In genomic region chr3:189727898-189728297, GRCh38 we compare ENCODE assay signal across 29 cellular contexts.
DNase-seq lines count a peak whose midpoint lies in the region; ATAC-seq and TF ChIP-seq lines count a peak whose summit lies in the region.
"Had no signal": no experiment of that assay in that cellular context is flagged by ENCODE, and none has a peak within 500 bp of the region (broad histone marks: within the 10 kb centered on the region; RNA-seq: fewer than 3 reads in every experiment).

No MANE protein-coding gene starts in this region.

- POLR2A ChIA-PET in IMR-90 (lab: Charles Lee; ENCODE audit: unreplicated experiment): no interaction called here
- POLR2A ChIA-PET in PC-9 (lab: Charles Lee; ENCODE audit: unreplicated experiment): interaction anchor here (0.6 kb wide), 1 partner anchor 57 kb away, joined by 3 read pairs; no protein-coding TSS in a partner anchor

- no peaks in the 10 kb centered on the region for H3K36me3 ChIP-seq in IMR-90 (ENCODE audit: control insufficient read depth, insufficient read depth, low read length)
- no peaks in the 10 kb centered on the region for H3K36me3 ChIP-seq in PC-9 (ENCODE audit: low read depth)
- H3K36me3 ChIP-seq: gastroesophageal sphincter, neutrophil, thoracic aorta, vagina had no signal

- BruUV-seq in IMR-90 (replicated peaks; lab: Mats Ljungman, UMichigan) (no TSS peak), PC-9 (replicated peaks; lab: Mats Ljungman, UMichigan) (no TSS peak)

- H2BK20ac ChIP-seq in IMR-90 (ENCODE audit: low read depth, low read length): no peak overlapping the region

- peak; percentile 38 for DNase-seq in AG08395 (ENCODE audit: low spot score)
- peak; percentile 69 for DNase-seq in IMR-90
- peak; percentile 32 for DNase-seq in astrocyte of the spinal cord (ENCODE audit: low read depth, low spot score)
- peak; percentile 15 for DNase-seq in iris pigment epithelial cell (ENCODE audit: low read depth)
- no peak for DNase-seq in iPS-NIHi11 (ENCODE audit: low spot score)
- DNase-seq in PC-9: no peak
- no peak for DNase-seq in occipital lobe (lab: John Stamatoyannopoulos, UW)
- DNase-seq: activated CD4-positive, alpha-beta T cell treated with anti-CD3 and anti-CD28 coated beads for 4 hours; activated gamma-delta T cell; activated naive CD8-positive, alpha-beta T cell treated with anti-CD3 and anti-CD28 coated beads, Interleukin-2, amount 10 ng/mL, durations not matched to agents 7 days and 5 days; activated T-cell treated with anti-CD3 and anti-CD28 coated beads, Interleukin-2, amount 50 U/mL, for 1 hour; CD8-positive, alpha-beta T cell; effector CD4-positive, alpha-beta T cell; hippocampal formation; immature natural killer cell; Karpas-422; MV-4-11; naive B cell; NCI-H510A; psoas muscle; stimulated activated naive CD8-positive, alpha-beta T cell treated with anti-CD3 and anti-CD28 coated beads, Interleukin-15, Interleukin-2, amounts not matched to agents 100 U/mL and 50 U/mL, for 24 hours had no signal

- TF ChIP-seq CTCF in IMR-90 (conservative IDR thresholded peaks at IDR 0.05; ENCODE audit: low read depth, low read length) (no peak), astrocyte of the spinal cord (IDR thresholded peaks at IDR 0.05; ENCODE audit: low read depth, low read length) (no peak), PC-9 (conservative IDR thresholded peaks at IDR 0.05) (no peak)

- no peak overlapping the region for H2AFZ ChIP-seq in IMR-90 (replicated peaks; ENCODE audit: low read length, poor library complexity)
- no peak overlapping the region for H2AFZ ChIP-seq in PC-9

- no peaks in the 10 kb centered on the region for H3K9me2 ChIP-seq in PC-9 (ENCODE audit: insufficient read depth)

- H4K91ac ChIP-seq in IMR-90 (ENCODE audit: insufficient read depth, low read depth, low read length): no peak overlapping the region

- H3K27ac ChIP-seq in IMR-90 (ENCODE audit: insufficient read depth, low read length) (no peak overlapping the region), PC-9 (no peak overlapping the region)
- H3K27ac ChIP-seq: 22Rv1, gastroesophageal sphincter, neutrophil, psoas muscle, thoracic aorta, vagina had no signal

- H4K20me1 ChIP-seq in IMR-90 (ENCODE audit: insufficient read depth, low read length) (no peaks in the 10 kb centered on the region), PC-9 (ENCODE audit: insufficient read depth) (no peaks in the 10 kb centered on the region)

- H2AK9ac ChIP-seq in IMR-90 (replicated peaks; ENCODE audit: low read depth, low read length, poor library complexity): no peak overlapping the region

- H3K79me1 ChIP-seq in IMR-90 (ENCODE audit: low read depth in 1 of 2, low read length in 2 of 2): no peaks in the 10 kb centered on the region

- CTCF ChIA-PET in IMR-90 (lab: Yijun Ruan, JAX): interaction anchor here (1.0 kb wide), 1 partner anchor 15 kb away, joined by 3 read pairs; no protein-coding TSS in a partner anchor
- CTCF ChIA-PET in PC-9 (lab: Charles Lee): no interaction called here

- TF ChIP-seq POLR2A in IMR-90 (IDR thresholded peaks at IDR 0.05; ENCODE audit: low read depth, low read length): no peak

- no peak for TF ChIP-seq RAD21 in IMR-90 (IDR thresholded peaks at IDR 0.05; ENCODE audit: low read length)

- no peak overlapping the region for H3K23ac ChIP-seq in IMR-90 (ENCODE audit: low read depth, low read length)

- no peak overlapping the region for H3K9ac ChIP-seq in IMR-90 (ENCODE audit: low read depth, low read length)

- H2BK120ac ChIP-seq in IMR-90 (ENCODE audit: low read depth, low read length): no peak overlapping the region

- H3K9me3 ChIP-seq in IMR-90 (ENCODE audit: control insufficient read depth, insufficient read depth, low read length): no peaks in the 10 kb centered on the region
- peaks cover 38% of the 10 kb centered on the region; the same call in 1 of the 2 replicates for H3K9me3 ChIP-seq in PC-9 (ENCODE audit: insufficient read depth, low read depth)
- H3K9me3 ChIP-seq: gastroesophageal sphincter, neutrophil, psoas muscle, thoracic aorta, vagina had no signal

- H3K14ac ChIP-seq in IMR-90 (replicated peaks; ENCODE audit: low read depth, low read length): no peak overlapping the region

- H3K4me1 ChIP-seq in IMR-90 (ENCODE audit: control insufficient read depth, insufficient read depth, low read length): peaks cover 1% of the 10 kb centered on the region; the same call in 1 of the 2 replicates
- H3K4me1 ChIP-seq in PC-9 (replicated peaks; ENCODE audit: insufficient read depth): no peaks in the 10 kb centered on the region
- H3K4me1 ChIP-seq: gastroesophageal sphincter, vagina had no signal

- H3K18ac ChIP-seq in IMR-90 (ENCODE audit: low read depth, low read length): no peak overlapping the region

- no peak overlapping the region for H2BK5ac ChIP-seq in IMR-90 (ENCODE audit: low read depth, low read length, poor library complexity, severe bottlenecking)

- H2BK15ac ChIP-seq in IMR-90 (ENCODE audit: low read depth, low read length): no peak overlapping the region

- no peaks in the 10 kb centered on the region for H3F3A ChIP-seq in PC-9 (ENCODE audit: insufficient read depth, low read depth)

- H4K5ac ChIP-seq in IMR-90 (ENCODE audit: low read depth, low read length): no peak overlapping the region

- dilution Hi-C loops in IMR-90 (cut with HindIII; ENCODE audit: low sequenced_read_pairs, unreplicated experiment): no loop called here

- no peak for ATAC-seq in IMR-90 (ENCODE audit: low read depth)
- ATAC-seq in GM21619 (IDR thresholded peaks at IDR 0.05; ENCODE audit: unreplicated experiment): no peak
- ATAC-seq: CD8-positive, alpha-beta T cell; gastroesophageal sphincter; left lobe of liver; psoas muscle; Right ventricle myocardium inferior; stimulated activated naive CD8-positive, alpha-beta T cell treated with anti-CD3 and anti-CD28 coated beads, Interleukin-15, Interleukin-2, amounts not matched to agents 100 U/mL and 50 U/mL, for 24 hours had no signal

- H3K56ac ChIP-seq in IMR-90 (ENCODE audit: extremely low read depth, insufficient read depth, low read length): no peak overlapping the region

- no peaks in the 10 kb centered on the region for H3K9me1 ChIP-seq in IMR-90 (ENCODE audit: insufficient read depth, low read length)

- no peaks in the 10 kb centered on the region for H3K79me2 ChIP-seq in PC-9 (ENCODE audit: low read depth)

- H3K4me3 ChIP-seq in IMR-90 (ENCODE audit: insufficient read depth, low read depth, low read length) (no peak overlapping the region), astrocyte of the spinal cord (ENCODE audit: low read depth, low read length) (no peak overlapping the region), PC-9 (no peak overlapping the region)
- H3K4me3 ChIP-seq: gastroesophageal sphincter, psoas muscle, thoracic aorta, vagina had no signal

- in situ Hi-C loops in IMR-90 (cut with MboI; ENCODE audit: low sequenced_read_pairs) (no loop called here), astrocyte of the spinal cord (cut with HindIII; ENCODE audit: low sequenced_read_pairs) (no loop called here)

- H3K4me2 ChIP-seq in IMR-90 (ENCODE audit: low read depth, low read length) (no peak overlapping the region), PC-9 (no peak overlapping the region)

- intact Hi-C loops in IMR-90 (cut with micrococcal nuclease) (no loop called here), PC-9 (cut with micrococcal nuclease; ENCODE audit: unreplicated experiment) (no loop called here)

- H3K27me3 ChIP-seq in IMR-90 (ENCODE audit: control insufficient read depth, insufficient read depth, low read length) (no peaks in the 10 kb centered on the region; the same call in 1 of the 2 replicates), PC-9 (ENCODE audit: insufficient read depth, low read depth) (no peaks in the 10 kb centered on the region)
- H3K27me3 ChIP-seq: gastroesophageal sphincter, neutrophil, vagina had no signal

- H3K4ac ChIP-seq in IMR-90 (ENCODE audit: low read depth, low read length): no peak overlapping the region

- H2AK5ac ChIP-seq in IMR-90 (ENCODE audit: low read depth, low read length): no peak overlapping the region

- WGBS in IMR-90 (ENCODE audit: extremely low coverage in 2 of 2, insufficient read length in 1 of 2), 2 experiments: 0% methylated on average over 1 of the region's 4 CpGs; no CpG with 5 or more reads in 1 of the 2 experiments

- no peak overlapping the region for H4K8ac ChIP-seq in IMR-90 (ENCODE audit: low read depth in 2 of 2, low read length in 2 of 2)

TF ChIP-seq in IMR-90, 13 proteins besides CTCF, POLR2A, EP300 and RAD21:
- TF ChIP-seq USF2 (IDR thresholded peaks at IDR 0.05; ENCODE audit: low read depth, low read length) (no peak), CEBPB (IDR thresholded peaks at IDR 0.05; ENCODE audit: low read depth, low read length) (no peak), RFX5 (IDR thresholded peaks at IDR 0.05; ENCODE audit: low read depth, low read length) (no peak), RCOR1 (IDR thresholded peaks at IDR 0.05; ENCODE audit: insufficient replicate concordance, low read length) (no peak), CHD1 (IDR thresholded peaks at IDR 0.05; ENCODE audit: low read depth, low read length) (no peak), MAFK (IDR thresholded peaks at IDR 0.05; ENCODE audit: low read depth, low read length) (no peak), MAZ (IDR thresholded peaks at IDR 0.05; ENCODE audit: borderline replicate concordance, low read depth, low read length) (no peak), BHLHE40 (IDR thresholded peaks at IDR 0.05; ENCODE audit: low read depth, low read length) (no peak), SMC3 (IDR thresholded peaks at IDR 0.05; ENCODE audit: low read depth, low read length) (no peak), NFE2L2 (IDR thresholded peaks at IDR 0.05; ENCODE audit: low read depth, low read length) (no peak), MXI1 (IDR thresholded peaks at IDR 0.05; ENCODE audit: borderline replicate concordance, low read depth, low read length) (no peak), FOS (IDR thresholded peaks at IDR 0.05; ENCODE audit: low read depth, low read length) (no peak)
- TF ChIP-seq, protein P1, sequence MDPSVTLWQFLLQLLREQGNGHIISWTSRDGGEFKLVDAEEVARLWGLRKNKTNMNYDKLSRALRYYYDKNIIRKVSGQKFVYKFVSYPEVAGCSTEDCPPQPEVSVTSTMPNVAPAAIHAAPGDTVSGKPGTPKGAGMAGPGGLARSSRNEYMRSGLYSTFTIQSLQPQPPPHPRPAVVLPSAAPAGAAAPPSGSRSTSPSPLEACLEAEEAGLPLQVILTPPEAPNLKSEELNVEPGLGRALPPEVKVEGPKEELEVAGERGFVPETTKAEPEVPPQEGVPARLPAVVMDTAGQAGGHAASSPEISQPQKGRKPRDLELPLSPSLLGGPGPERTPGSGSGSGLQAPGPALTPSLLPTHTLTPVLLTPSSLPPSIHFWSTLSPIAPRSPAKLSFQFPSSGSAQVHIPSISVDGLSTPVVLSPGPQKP (IDR thresholded peaks at IDR 0.05; ENCODE audit: borderline replicate concordance, low read depth, low read length): no peak

Comparison
In these comparisons a context has a peak if more than half of its experiments do, and no peak if none do; other contexts are left out.
1. DNase-seq: peak in AG08395 (single experiment), IMR-90 (single experiment), astrocyte of the spinal cord (single experiment) and iris pigment epithelial cell (single experiment); none in iPS-NIHi11 (single experiment), PC-9 (0 of 2) and occipital lobe (single experiment).